In the genomic region with DNA sequence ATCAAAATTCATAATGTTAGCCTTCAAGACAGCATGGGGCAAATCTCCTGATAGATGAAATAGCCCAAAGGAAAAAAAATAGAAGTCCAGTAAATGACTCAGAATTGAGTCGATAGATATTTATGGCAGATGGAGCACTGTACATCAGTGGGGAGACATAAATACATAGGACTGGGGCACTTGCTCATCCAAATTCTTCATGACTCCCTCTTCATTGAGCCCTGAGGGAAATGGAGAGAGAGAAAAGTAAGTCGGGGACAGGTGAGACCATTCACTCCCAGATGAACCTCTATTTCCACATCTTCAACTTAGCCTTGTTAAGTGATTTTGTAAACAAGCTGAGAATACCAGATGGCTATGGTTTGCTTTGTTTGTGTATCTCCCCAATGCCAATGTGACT, we compare ENCODE assay signal across 11 cellular contexts. TPM values are rescaled to one million over a fixed set of nuclear protein-coding genes. Genes with fewer than 3 reads are reported as not detected.
"Had no signal": no experiment of that assay in that cellular context is flagged by ENCODE, and none has a peak within 500 bp of the region (broad histone marks: within the 10 kb centered on the region; RNA-seq: fewer than 3 reads in every experiment).

No MANE protein-coding gene starts in this region.

RNA-seq across cellular contexts. Expression of gene SPATA31A6, which starts 59.8 kb away (rescaled TPM):
- total RNA-seq: activated CD4-positive, alpha-beta T cell treated with anti-CD3 and anti-CD28 coated beads, Interleukin-2, amount 10 ng/mL, durations not matched to agents 24 days and 14 days; activated CD8-positive, alpha-beta memory T cell treated with anti-CD3 and anti-CD28 coated beads for 36 hours; activated CD8-positive, alpha-beta T cell treated with anti-CD3 and anti-CD28 coated beads for 36 hours; activated naive CD8-positive, alpha-beta T cell treated with anti-CD3 and anti-CD28 coated beads for 36 hours; activated T-cell treated with anti-CD3 and anti-CD28 coated beads, Interleukin-2, amount 50 U/mL, for 72 hours; activated T-helper 17 cell treated with anti-CD3 and anti-CD28 coated beads, Interleukin-2, amount 50 U/mL, for 72 hours; aorta; cardiac muscle cell; chondrocyte; MCF 10A; SJSA1 had no signal
- polyA plus RNA-seq: aorta, cardiac muscle cell had no signal
